In genomic region chr6:96521267-96521624, GRCh38 we compare ENCODE assay signal across 8 cellular contexts. TPM values are rescaled to one million over a fixed set of nuclear protein-coding genes. Genes with fewer than 3 reads are reported as not detected.
DNase-seq lines count a peak whose midpoint lies in the region; ATAC-seq and TF ChIP-seq lines count a peak whose summit lies in the region.

No MANE protein-coding gene starts in this region.

- H3K4me1 ChIP-seq in hepatocyte (ENCODE audit: insufficient read depth) (peaks cover 22% of the 10 kb centered on the region), spleen (peaks cover 14 to 38% (median 32%) of the 10 kb centered on the region in 6 donors)

- H3K4me3 Mint-ChIP-seq in activated B cell treated with CpG ODN at 0.5 μM for 24 hours = peak overlapping the region; percentile 100

- peak; percentile 26 for ATAC-seq in GM18498 (IDR thresholded peaks at IDR 0.05; ENCODE audit: unreplicated experiment)
- ATAC-seq in HG02678 (IDR thresholded peaks at IDR 0.05; ENCODE audit: unreplicated experiment) = peak; percentile 25
- no peak for ATAC-seq in activated B cell treated with CpG ODN at 0.5 μM for 24 hours (ENCODE audit: low read depth)
- ATAC-seq in GM18505 (IDR thresholded peaks at IDR 0.05; ENCODE audit: unreplicated experiment) = no peak

- TF ChIP-seq POLR2A in spleen (IDR thresholded peaks at IDR 0.05) = no peak
- TF ChIP-seq POLR2A in GM18505 (IDR thresholded peaks at IDR 0.05; ENCODE audit: borderline replicate concordance, extremely low read depth, insufficient read depth, insufficient read length) = no peak

- H3K4me2 ChIP-seq in hepatocyte = peak overlapping the region; percentile 80

- 0% methylated on average over 8 of the region's 8 CpGs for WGBS in hepatocyte (ENCODE audit: low lambda C conversion rate, missing lambda C conversion rate)
- WGBS in spleen, 5 donors = 0 to 2% (median 1%) methylated on average over 8 of the region's 8 CpGs

- H3K79me2 ChIP-seq in hepatocyte = peaks cover 43% of the 10 kb centered on the region

- peaks cover 18% of the 10 kb centered on the region for H3K36me3 Mint-ChIP-seq in activated B cell treated with CpG ODN at 0.5 μM for 24 hours (ENCODE audit: low read depth)

- intact Hi-C loops in activated B cell treated with CpG ODN at 0.5 μM for 24 hours (cut with micrococcal nuclease) (loop anchor here (1.0 to 5.0 kb wide), 4 partner anchors 316 to 944 kb away; partner anchors contain the start of genes GPR63, KLHL32, MANEA and MMS22L), spleen (cut with DNase I; ENCODE audit: low total_unique reads) (no loop called here)

- no peaks in the 10 kb centered on the region for H3K9me3 Mint-ChIP-seq in activated B cell treated with CpG ODN at 0.5 μM for 24 hours

- peak overlapping the region; percentile 99 for H3K27ac ChIP-seq in hepatocyte
- H3K27ac ChIP-seq in spleen = peak overlapping the region; percentile 96 to 99 (median 98)

- peak overlapping the region; percentile 100 for H3K27ac Mint-ChIP-seq in activated B cell treated with CpG ODN at 0.5 μM for 24 hours

- DNase-seq in activated B cell treated with CpG ODN at 0.5 μM for 24 hours (no peak), hepatocyte (ENCODE audit: low spot score) (no peak), spleen (no peak), NCI-H1436 (lab: John Stamatoyannopoulos, UW) (no peak), NCI-H2171 (lab: John Stamatoyannopoulos, UW) (no peak)

- no peaks in the 10 kb centered on the region for H3K9me3 ChIP-seq in hepatocyte (ENCODE audit: low read depth)
- H3K9me3 ChIP-seq in spleen = no peaks in the 10 kb centered on the region

- no peaks in the 10 kb centered on the region for H3K27me3 Mint-ChIP-seq in activated B cell treated with CpG ODN at 0.5 μM for 24 hours

- POLR2A ChIA-PET in activated B cell treated with CpG ODN at 0.5 μM for 24 hours (lab: Charles Lee) = interaction anchor here (1.1 to 1.5 kb wide), 3 partner anchors 396 to 944 kb away, joined by 3 to 10 read pairs (median 4); partner anchors contain the start of genes KLHL32 and MANEA

- no peaks in the 10 kb centered on the region for H3K9me2 ChIP-seq in hepatocyte (replicated peaks; ENCODE audit: insufficient read depth)

- no peaks in the 10 kb centered on the region for H3K36me3 ChIP-seq in hepatocyte (replicated peaks; ENCODE audit: insufficient read depth, low read depth)
- H3K36me3 ChIP-seq in spleen = peaks cover 0 to 28% (median 13%) of the 10 kb centered on the region in 6 donors

- peaks cover 27% of the 10 kb centered on the region for H3K4me1 Mint-ChIP-seq in activated B cell treated with CpG ODN at 0.5 μM for 24 hours

- CTCF ChIA-PET in activated B cell treated with CpG ODN at 0.5 μM for 24 hours (lab: Charles Lee) = no interaction called here

- H2AFZ ChIP-seq in hepatocyte = peak overlapping the region; percentile 50

- H3K4me3 ChIP-seq in hepatocyte (peak overlapping the region; percentile 58), spleen (peak overlapping the region; percentile 55 to 79 (median 68))

- TF ChIP-seq CTCF in activated B cell treated with CpG ODN at 0.5 μM for 24 hours (IDR thresholded peaks at IDR 0.05) (no peak), hepatocyte (IDR thresholded peaks at IDR 0.05; ENCODE audit: poor library complexity) (no peak), spleen (IDR thresholded peaks at IDR 0.05 in 8 of 11, conservative IDR thresholded peaks at IDR 0.05 in 3 of 11) (no peak)

- no peaks in the 10 kb centered on the region for H4K20me1 ChIP-seq in hepatocyte (ENCODE audit: insufficient read depth, poor library complexity, severe bottlenecking)

- no peaks in the 10 kb centered on the region for H3K27me3 ChIP-seq in hepatocyte
- no peaks in the 10 kb centered on the region for H3K27me3 ChIP-seq in spleen (replicated peaks in 1 of 7)

RNA-seq across cellular contexts. Expression of gene UFL1, which starts 0.4 kb away (rescaled TPM):
- total RNA-seq in activated B cell treated with CpG ODN at 0.5 μM for 24 hours (20.7 and 23.6 TPM in 2 replicates), hepatocyte (40.3 and 42.4 TPM in 2 replicates), spleen (10 to 100 TPM; 20.0 to 29.6 (median 24.7) TPM)
- polyA plus RNA-seq in hepatocyte (18.8 and 20.5 TPM in 2 replicates), spleen (10 to 100 TPM in 2 of 3 donors, 1 to 10 TPM in 1; 9.5 to 12.3 (median 11.3) TPM)

RNA-seq across cellular contexts. Expression of gene FHL5, which starts 41.7 kb away (rescaled TPM):
- not detected in 2 replicates for total RNA-seq in activated B cell treated with CpG ODN at 0.5 μM for 24 hours
- total RNA-seq in hepatocyte = 0.12 TPM in 1 of 2 replicates, not detected in the other
- not detected in 2 replicates for polyA plus RNA-seq in hepatocyte
- total RNA-seq in spleen = 1 to 10 TPM; 1.6 to 9.6 (median 3.4) TPM
- polyA plus RNA-seq in spleen = 1 to 10 TPM; 1.9 to 2.8 (median 2.7) TPM

Comparison
In these comparisons a context has a peak if more than half of its experiments do, and no peak if none do; other contexts are left out.
1. ATAC-seq: peak in GM18498 (single experiment) and HG02678 (single experiment); none in activated B cell treated with CpG ODN at 0.5 μM for 24 hours (single experiment) and GM18505 (single experiment).